ENCODE assay signal across 24 cellular contexts in the genomic region with DNA sequence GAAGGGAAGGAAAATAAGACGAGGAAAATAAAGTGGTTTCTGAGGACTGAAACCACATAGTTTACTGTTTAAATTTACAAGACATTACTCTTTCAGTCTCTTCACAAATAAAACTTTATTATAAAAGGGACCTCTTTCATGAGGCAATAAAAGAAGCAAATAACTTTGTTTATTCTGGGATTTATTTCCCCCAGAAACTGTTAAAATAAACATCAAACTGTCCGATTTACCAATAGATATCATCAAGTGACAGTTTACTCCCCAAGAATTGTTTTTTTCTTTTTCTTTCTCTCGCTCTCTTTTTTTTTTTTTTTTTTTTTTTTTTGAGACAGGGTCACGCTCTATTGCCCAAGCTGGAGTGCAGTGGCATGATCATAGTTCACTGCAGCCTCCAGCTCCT. TPM values are rescaled to one million over a fixed set of nuclear protein-coding genes. Genes with fewer than 3 reads are reported as not detected.
"Had no signal": no experiment of that assay in that cellular context is flagged by ENCODE, and none has a peak within 500 bp of the region (broad histone marks: within the 10 kb centered on the region; RNA-seq: fewer than 3 reads in every experiment).

No MANE protein-coding gene starts in this region.

- H3K4me3 ChIP-seq: MG63 had no signal

- H3K27ac ChIP-seq: RWPE1 had no signal

- H3K36me3 ChIP-seq: MG63 had no signal

- H3K9me3 ChIP-seq: MG63 had no signal

- DNase-seq: IMR-90, Karpas-422, KG1, MG63, NCI-H1092, NCI-H1105 treated with DMSO at 0.1 percent for 48 hours, NCI-H1417 treated with DMSO at 0.1 percent for 48 hours, NCI-H146, NCI-H1694 treated with DMSO at 0.1 percent for 48 hours, NCI-H1930, NCI-H2081, NCI-H2107, NCI-H2227 treated with DMSO at 0.1 percent for 48 hours, NCI-H524, NCI-H526 treated with DMSO at 0.1 percent for 48 hours, NCI-H774, SHP77, T-helper 1 cell had no signal

- ATAC-seq: Panc1, SK-N-SH treated with all-trans-retinoic acid at 6 μM for 48 hours had no signal

RNA-seq across cellular contexts. Expression of a gene that starts 54.1 kb away (rescaled TPM):
- total RNA-seq: HT-29, IMR-90, NCI-H460, SK-MEL-5 had no signal
- polyA plus RNA-seq: IMR-90 had no signal
